19 cellular contexts compared by ENCODE assay signal in the genomic region with DNA sequence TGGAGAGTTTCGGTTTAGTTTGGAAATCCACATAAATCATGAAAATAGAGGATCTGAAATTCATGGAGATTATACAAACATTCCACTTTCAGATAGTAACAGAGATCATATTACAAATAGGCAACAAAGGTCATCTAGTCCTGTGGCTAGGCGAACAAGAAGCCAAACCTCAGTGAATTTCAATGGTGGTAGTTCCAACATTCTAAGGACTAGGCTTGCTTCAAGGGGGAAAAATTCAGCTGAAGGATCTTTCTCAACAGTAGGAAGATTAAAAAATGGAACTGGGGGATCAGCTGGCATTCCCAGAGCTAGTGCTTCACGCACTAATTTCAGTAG. TPM values are rescaled to one million over a fixed set of nuclear protein-coding genes. Genes with fewer than 3 reads are reported as not detected.
A peak's percentile ranks its signal among the peaks of the same experiment; 100 is the strongest.
DNase-seq lines count a peak whose midpoint lies in the region; ATAC-seq and TF ChIP-seq lines count a peak whose summit lies in the region.
"Had no signal": no experiment of that assay in that cellular context is flagged by ENCODE, and none has a peak within 500 bp of the region (broad histone marks: within the 10 kb centered on the region; RNA-seq: fewer than 3 reads in every experiment).

No MANE protein-coding gene starts in this region.

- H4K8ac ChIP-seq in trophoblast cell (ENCODE audit: low read depth, low read length) = no peak overlapping the region
- no peak overlapping the region for H4K8ac ChIP-seq in mesenchymal stem cell (ENCODE audit: low read length)

- no peak overlapping the region for H2BK120ac ChIP-seq in trophoblast cell (ENCODE audit: insufficient read depth, low read length, poor library complexity)
- no peak overlapping the region for H2BK120ac ChIP-seq in mesenchymal stem cell (ENCODE audit: low read depth, low read length)

- CTCF ChIA-PET in CD8-positive, alpha-beta memory T cell (lab: Charles Lee) = no interaction called here

- H3K4ac ChIP-seq in trophoblast cell (ENCODE audit: low read depth, low read length) (peak overlapping the region; percentile 77), mesenchymal stem cell (ENCODE audit: low read depth in 1 of 2, low read length in 2 of 2) (no peak overlapping the region)

- H3K79me2 ChIP-seq in trophoblast cell (ENCODE audit: control insufficient read depth, insufficient read depth, low read length, poor library complexity) = peaks cover 12% of the 10 kb centered on the region

- H2AK5ac ChIP-seq in trophoblast cell (ENCODE audit: low read length) (no peak overlapping the region), mesenchymal stem cell (ENCODE audit: low read length, severe bottlenecking) (no peak overlapping the region)

- H3K4me1 ChIP-seq in CD8-positive, alpha-beta memory T cell (ENCODE audit: insufficient read depth, low read length) = peaks cover 96% of the 10 kb centered on the region
- H3K4me1 ChIP-seq in trophoblast cell (ENCODE audit: control insufficient read depth in 1 of 2, insufficient read depth in 2 of 2, low read length in 2 of 2) = peaks cover 10 to 20% of the 10 kb centered on the region in 2 experiments
- peaks cover 1% of the 10 kb centered on the region for H3K4me1 ChIP-seq in mesenchymal stem cell (ENCODE audit: control insufficient read depth, insufficient read depth, low read depth, low read length)

- peak overlapping the region in 5 of 7 donors; percentile 2 to 73 (median 21) for H3K4me3 Mint-ChIP-seq in CD8-positive, alpha-beta memory T cell
- no peak overlapping the region for H3K4me3 Mint-ChIP-seq in central memory CD8-positive, alpha-beta T cell

- no peak for DNase-seq in CD8-positive, alpha-beta memory T cell
- DNase-seq in RPMI7951 (ENCODE audit: low read depth) (peak; percentile 2), trophoblast cell (peak in 1 of 2 donors; percentile 31), omental fat pad (ENCODE audit: low spot score) (no peak), mesenchymal stem cell (no peak), foreskin melanocyte (no peak)
- no peak for DNase-seq in central memory CD8-positive, alpha-beta T cell (ENCODE audit: low spot score in 2 of 2)
- DNase-seq: effector memory CD4-positive, alpha-beta T cell; EL; NCI-H1417 treated with DMSO at 0.1 percent for 48 hours; NCI-H345; occipital lobe; spleen; testis had no signal

- H4K91ac ChIP-seq in trophoblast cell (ENCODE audit: low read depth, low read length) (no peak overlapping the region), mesenchymal stem cell (ENCODE audit: low read length) (no peak overlapping the region)

- no CpG with 5 or more reads among the region's 3 CpGs for WGBS in trophoblast cell (ENCODE audit: extremely low coverage, insufficient coverage, insufficient read length)
- 99% methylated on average over 2 of the region's 3 CpGs for WGBS in mesenchymal stem cell

- H3K4me2 ChIP-seq in trophoblast cell (ENCODE audit: low read length) (no peak overlapping the region), mesenchymal stem cell (ENCODE audit: low read length, poor library complexity, severe bottlenecking) (no peak overlapping the region)
- H3K4me2 ChIP-seq: BLaER1 treated with 17β-estradiol and CSF1 and Interleukin-3, amounts not matched to agents 10 nM and 100 nM; KMS-11 had no signal

- H3K36me3 ChIP-seq in CD8-positive, alpha-beta memory T cell (ENCODE audit: insufficient read depth, low read length) = no peaks in the 10 kb centered on the region
- H3K36me3 ChIP-seq in trophoblast cell (ENCODE audit: control insufficient read depth in 1 of 2, insufficient read depth in 2 of 2, low read length in 2 of 2) = peaks cover 0 to 2% of the 10 kb centered on the region in 2 experiments
- H3K36me3 ChIP-seq in mesenchymal stem cell (ENCODE audit: control insufficient read depth in 1 of 2, insufficient read depth in 2 of 2, low read depth in 1 of 2, low read length in 2 of 2) = no peaks in the 10 kb centered on the region
- H3K36me3 ChIP-seq: gastroesophageal sphincter, SJCRH30, spleen had no signal

- no peaks in the 10 kb centered on the region for H3K79me1 ChIP-seq in trophoblast cell (ENCODE audit: low read length)
- peaks cover 30% of the 10 kb centered on the region for H3K79me1 ChIP-seq in mesenchymal stem cell (replicated peaks; ENCODE audit: low read length, poor library complexity, severe bottlenecking)

- H3K18ac ChIP-seq in trophoblast cell (ENCODE audit: low read length) = no peak overlapping the region
- H3K18ac ChIP-seq in mesenchymal stem cell (ENCODE audit: low read depth in 1 of 2, low read length in 2 of 2) = no peak overlapping the region

- peaks cover 0 to 1% of the 10 kb centered on the region in 2 donors for H3K27me3 Mint-ChIP-seq in CD8-positive, alpha-beta memory T cell
- no peaks in the 10 kb centered on the region for H3K27me3 Mint-ChIP-seq in central memory CD8-positive, alpha-beta T cell

- H3K27me3 ChIP-seq in CD8-positive, alpha-beta memory T cell (ENCODE audit: insufficient read depth, low read length, poor library complexity, severe bottlenecking) = no peaks in the 10 kb centered on the region
- H3K27me3 ChIP-seq in trophoblast cell (ENCODE audit: insufficient read depth, low read length) (no peaks in the 10 kb centered on the region), mesenchymal stem cell (ENCODE audit: control insufficient read depth in 1 of 2, insufficient read depth in 1 of 2, low read length in 2 of 2) (no peaks in the 10 kb centered on the region)
- H3K27me3 ChIP-seq: BLaER1 treated with 17β-estradiol and CSF1 and Interleukin-3, amounts not matched to agents 10 nM and 100 nM; gastroesophageal sphincter; SJCRH30; spleen; testis had no signal

- H3K27ac Mint-ChIP-seq in CD8-positive, alpha-beta memory T cell = peak overlapping the region; percentile 44 to 97 (median 72)
- peak overlapping the region; percentile 39 for H3K27ac Mint-ChIP-seq in central memory CD8-positive, alpha-beta T cell (ENCODE audit: low read depth)

- no peaks in the 10 kb centered on the region for H3K9me3 ChIP-seq in CD8-positive, alpha-beta memory T cell (ENCODE audit: low read length)
- no peaks in the 10 kb centered on the region for H3K9me3 ChIP-seq in trophoblast cell (ENCODE audit: insufficient read depth, low read depth, low read length)
- H3K9me3 ChIP-seq in mesenchymal stem cell (ENCODE audit: control insufficient read depth, low read length) = no peaks in the 10 kb centered on the region
- H3K9me3 ChIP-seq: gastroesophageal sphincter, SJCRH30, spleen, testis had no signal

- TF ChIP-seq CTCF in omental fat pad (IDR thresholded peaks at IDR 0.05) = no peak

- no peak overlapping the region for H3K14ac ChIP-seq in trophoblast cell (ENCODE audit: low read length)
- no peak overlapping the region for H3K14ac ChIP-seq in mesenchymal stem cell (ENCODE audit: low read length in 2 of 2)

- POLR2A ChIA-PET in CD8-positive, alpha-beta memory T cell (lab: Charles Lee) = no interaction called here

- peaks cover 83 to 98% (median 98%) of the 10 kb centered on the region in 3 donors for H3K4me1 Mint-ChIP-seq in CD8-positive, alpha-beta memory T cell
- H3K4me1 Mint-ChIP-seq in central memory CD8-positive, alpha-beta T cell = peaks cover 79% of the 10 kb centered on the region

- H3K4me3 ChIP-seq in CD8-positive, alpha-beta memory T cell (ENCODE audit: low read length) = no peak overlapping the region
- H3K4me3 ChIP-seq in trophoblast cell (ENCODE audit: low read depth, low read length) (no peak overlapping the region), mesenchymal stem cell (ENCODE audit: insufficient read depth in 1 of 2, low read depth in 1 of 2, low read length in 2 of 2) (peak overlapping the region in 1 of 2 experiments; percentile 6)
- H3K4me3 ChIP-seq: BLaER1 treated with 17β-estradiol and CSF1 and Interleukin-3, amounts not matched to agents 10 nM and 100 nM; gastroesophageal sphincter; SJCRH30; spleen; testis had no signal

- H4K12ac ChIP-seq in trophoblast cell (ENCODE audit: low read depth, low read length) = no peak overlapping the region

- H2AFZ ChIP-seq in trophoblast cell (ENCODE audit: insufficient read depth, low read length, poor library complexity) (no peak overlapping the region), mesenchymal stem cell (ENCODE audit: low read depth, low read length) (no peak overlapping the region)

- H2BK15ac ChIP-seq in mesenchymal stem cell (ENCODE audit: low read depth, poor library complexity, severe bottlenecking) = no peak overlapping the region

- ATAC-seq in central memory CD8-positive, alpha-beta T cell (replicated peaks; ENCODE audit: extremely low read depth, poor library complexity, severe bottlenecking) = no peak
- no peak for ATAC-seq in omental fat pad (ENCODE audit: low FRiP score)
- ATAC-seq: gastroesophageal sphincter, HCT116 had no signal

- H3K23ac ChIP-seq in trophoblast cell (ENCODE audit: low read length) (no peak overlapping the region), mesenchymal stem cell (ENCODE audit: low read length in 2 of 2) (no peak overlapping the region)

- H3K9ac ChIP-seq in trophoblast cell (ENCODE audit: low read length) (no peak overlapping the region), mesenchymal stem cell (ENCODE audit: low read length) (no peak overlapping the region)
- H3K9ac ChIP-seq: BLaER1 treated with 17β-estradiol and CSF1 and Interleukin-3, amounts not matched to agents 10 nM and 100 nM; KMS-11 had no signal

- H3K9me3 Mint-ChIP-seq in CD8-positive, alpha-beta memory T cell = no peaks in the 10 kb centered on the region
- H3K9me3 Mint-ChIP-seq in central memory CD8-positive, alpha-beta T cell = no peaks in the 10 kb centered on the region

- no peak overlapping the region for H2BK12ac ChIP-seq in trophoblast cell (ENCODE audit: low read length)
- no peak overlapping the region for H2BK12ac ChIP-seq in mesenchymal stem cell (ENCODE audit: low read length in 2 of 2)

- H2BK5ac ChIP-seq in trophoblast cell (ENCODE audit: low read depth, low read length, poor library complexity) (no peak overlapping the region), mesenchymal stem cell (ENCODE audit: low read depth, low read length, poor library complexity, severe bottlenecking) (no peak overlapping the region)

- no peak overlapping the region for H3K27ac ChIP-seq in CD8-positive, alpha-beta memory T cell (ENCODE audit: low read depth, low read length)
- no peak overlapping the region for H3K27ac ChIP-seq in trophoblast cell (ENCODE audit: low read depth, low read length)
- H3K27ac ChIP-seq in mesenchymal stem cell (ENCODE audit: low read length, poor library complexity, severe bottlenecking) = no peak overlapping the region
- H3K27ac ChIP-seq: gastroesophageal sphincter, KMS-11, SJCRH30, spleen, testis had no signal

- H3K36me3 Mint-ChIP-seq in CD8-positive, alpha-beta memory T cell = peaks cover 0 to 7% (median 0%) of the 10 kb centered on the region in 3 donors
- peaks cover 9% of the 10 kb centered on the region for H3K36me3 Mint-ChIP-seq in central memory CD8-positive, alpha-beta T cell (ENCODE audit: insufficient read depth)

RNA-seq across cellular contexts. Expression of a gene that starts 47.0 kb away (rescaled TPM):
- 10 to 100 TPM; 32.6 to 32.9 TPM for total RNA-seq in CD8-positive, alpha-beta memory T cell
- polyA plus RNA-seq in CD8-positive, alpha-beta memory T cell = 56.2 TPM
- total RNA-seq in RPMI7951 (2014; rRNA removed; shearing (Covaris generic)) = 1.2 and 1.6 TPM in 2 replicates
- 22.6 and 23.1 TPM in 2 replicates for polyA plus RNA-seq in trophoblast cell (2013)
- 100 to 1,000 TPM in 1 of 4 donors, 10 to 100 TPM in 3; 65.7 to 111 (median 87.5) TPM for total RNA-seq in omental fat pad
- 1.2 TPM for polyA plus RNA-seq in mesenchymal stem cell (2013, experiment 1 of 2)
- polyA plus RNA-seq in mesenchymal stem cell (2013, experiment 2 of 2) = 1.1 TPM

Comparison
In these comparisons a context has a peak if more than half of its experiments do, and no peak if none do; other contexts are left out.
1. RNA of a gene that starts 47.0 kb away (total RNA-seq): 65.7 to 111 TPM in omental fat pad and 32.6 to 32.9 TPM in CD8-positive, alpha-beta memory T cell; 1.2 to 1.6 TPM in RPMI7951; every median in the first group is over 10 times any median in the second.